In genomic region chr7:88967432-88967831, GRCh38 we compare ENCODE assay signal across 15 cellular contexts.
A peak's percentile ranks its signal among the peaks of the same experiment; 100 is the strongest.
DNase-seq lines count a peak whose midpoint lies in the region; ATAC-seq and TF ChIP-seq lines count a peak whose summit lies in the region.
"Had no signal": no experiment of that assay in that cellular context is flagged by ENCODE, and none has a peak within 500 bp of the region (broad histone marks: within the 10 kb centered on the region; RNA-seq: fewer than 3 reads in every experiment).

No MANE protein-coding gene starts in this region.

- no peak for ATAC-seq in SK-N-SH treated with all-trans-retinoic acid at 6 μM for 48 hours
- no peak for ATAC-seq in GM18520 (IDR thresholded peaks at IDR 0.05; ENCODE audit: unreplicated experiment)
- ATAC-seq: K562 had no signal

- no peaks in the 10 kb centered on the region for H3K36me3 ChIP-seq in SK-N-SH (replicated peaks in 1 of 2; ENCODE audit: control insufficient read depth in 1 of 2, insufficient read depth in 2 of 2, low read length in 1 of 2)
- no peaks in the 10 kb centered on the region; the same call in 1 of the 2 replicates for H3K36me3 ChIP-seq in SU-DHL-6 (ENCODE audit: low read length)

- peaks cover 5 to 12% of the 10 kb centered on the region in 2 experiments; a peak in 3 of 5 replicates for H3K9me3 Mint-ChIP-seq in H9
- no peaks in the 10 kb centered on the region for H3K9me3 Mint-ChIP-seq in activated naive CD8-positive, alpha-beta T cell treated with anti-CD3 and anti-CD28 coated beads for 36 hours
- no peaks in the 10 kb centered on the region for H3K9me3 Mint-ChIP-seq in activated CD4-positive, alpha-beta T cell treated with anti-CD3 and anti-CD28 coated beads, Interleukin-2, amount 10 ng/mL, durations not matched to agents 24 days and 14 days

- no peak overlapping the region for H4K8ac ChIP-seq in H9 (replicated peaks; ENCODE audit: insufficient read length, low read depth, low read length)

- H3K14ac ChIP-seq in H9 (ENCODE audit: insufficient read depth, low read length), result no peak overlapping the region

- H2BK15ac ChIP-seq in H9 (ENCODE audit: low read depth, low read length), result no peak overlapping the region

- H3K27me3 ChIP-seq in SK-N-SH (ENCODE audit: insufficient read depth) (no peaks in the 10 kb centered on the region), H9 (ENCODE audit: insufficient read depth, low read length) (no peaks in the 10 kb centered on the region), SU-DHL-6 (ENCODE audit: low read length) (no peaks in the 10 kb centered on the region)

- CTCF ChIA-PET in SK-N-SH (lab: Yijun Ruan, JAX), result interaction anchor here (1.0 kb wide), 1 partner anchor 15 kb away, joined by 3 read pairs; no protein-coding TSS in a partner anchor

- H3K4me3 ChIP-seq in SK-N-SH (ENCODE audit: low read depth in 2 of 2, low read length in 1 of 2), result no peak overlapping the region
- no peak overlapping the region for H3K4me3 ChIP-seq in SU-DHL-6 (ENCODE audit: insufficient read depth, low read length, poor library complexity, severe bottlenecking)
- H3K4me3 ChIP-seq: K562 had no signal

- H2BK5ac ChIP-seq in H9 (ENCODE audit: insufficient read length, low read length), result no peak overlapping the region

- H3K27ac ChIP-seq in SK-N-SH (ENCODE audit: low read depth in 2 of 2, low read length in 1 of 2), result no peak overlapping the region
- no peak overlapping the region for H3K27ac ChIP-seq in H9 (ENCODE audit: insufficient read length, low read depth, low read length)
- no peak overlapping the region for H3K27ac ChIP-seq in SU-DHL-6 (ENCODE audit: low read depth, low read length)

- no peak overlapping the region for H3K4me3 Mint-ChIP-seq in H9
- no peak overlapping the region for H3K4me3 Mint-ChIP-seq in activated naive CD8-positive, alpha-beta T cell treated with anti-CD3 and anti-CD28 coated beads for 36 hours
- no peak overlapping the region for H3K4me3 Mint-ChIP-seq in activated CD4-positive, alpha-beta T cell treated with anti-CD3 and anti-CD28 coated beads, Interleukin-2, amount 10 ng/mL, durations not matched to agents 24 days and 14 days
- H3K4me3 Mint-ChIP-seq: B cell; CD4-positive, alpha-beta memory T cell had no signal

- no peak overlapping the region for H2AFZ ChIP-seq in SK-N-SH (ENCODE audit: low read depth)
- H2AFZ ChIP-seq in H9 (ENCODE audit: low read length), result no peak overlapping the region
- H2AFZ ChIP-seq in SU-DHL-6 (ENCODE audit: low read depth, low read length, severe bottlenecking), result peak overlapping the region; percentile 18

- TF ChIP-seq RAD21 in SK-N-SH (IDR thresholded peaks at IDR 0.05; ENCODE audit: low read length), result no peak

- peaks cover 8 to 13% (median 10%) of the 10 kb centered on the region in 3 experiments; a peak in 6 of 7 replicates for H3K36me3 Mint-ChIP-seq in H9 (ENCODE audit: insufficient read depth in 1 of 3, low read depth in 3 of 3)
- no peaks in the 10 kb centered on the region for H3K36me3 Mint-ChIP-seq in activated naive CD8-positive, alpha-beta T cell treated with anti-CD3 and anti-CD28 coated beads for 36 hours
- H3K36me3 Mint-ChIP-seq in activated CD4-positive, alpha-beta T cell treated with anti-CD3 and anti-CD28 coated beads, Interleukin-2, amount 10 ng/mL, durations not matched to agents 24 days and 14 days (ENCODE audit: low read depth), result no peaks in the 10 kb centered on the region
- H3K36me3 Mint-ChIP-seq: CD4-positive, alpha-beta memory T cell had no signal

- H3K27me3 Mint-ChIP-seq in H9 (ENCODE audit: low read depth), result no peaks in the 10 kb centered on the region
- no peaks in the 10 kb centered on the region for H3K27me3 Mint-ChIP-seq in activated naive CD8-positive, alpha-beta T cell treated with anti-CD3 and anti-CD28 coated beads for 36 hours
- peaks cover 2% of the 10 kb centered on the region for H3K27me3 Mint-ChIP-seq in activated CD4-positive, alpha-beta T cell treated with anti-CD3 and anti-CD28 coated beads, Interleukin-2, amount 10 ng/mL, durations not matched to agents 24 days and 14 days
- H3K27me3 Mint-ChIP-seq: B cell; CD4-positive, alpha-beta memory T cell had no signal

- no peak overlapping the region for H4K5ac ChIP-seq in H9 (ENCODE audit: insufficient read length, low read depth, low read length)

- TF ChIP-seq EP300 in SK-N-SH (IDR thresholded peaks at IDR 0.05; ENCODE audit: borderline replicate concordance in 1 of 2, low read depth in 1 of 2, low read length in 1 of 2), result no peak

- no peak overlapping the region for H3T11ph ChIP-seq in H9 (ENCODE audit: low read length)

- H3K18ac ChIP-seq in H9 (ENCODE audit: insufficient read length, low read depth, low read length), result no peak overlapping the region

- H2BK20ac ChIP-seq in H9 (ENCODE audit: low read depth, low read length, poor library complexity, severe bottlenecking), result no peak overlapping the region

- intact Hi-C loops in activated CD4-positive, alpha-beta T cell treated with anti-CD3 and anti-CD28 coated beads, Interleukin-2, amount 10 ng/mL, durations not matched to agents 24 days and 14 days (cut with micrococcal nuclease), result no loop called here

- H3K9ac ChIP-seq in SK-N-SH, result no peak overlapping the region
- H3K9ac ChIP-seq in H9 (ENCODE audit: extremely low read depth, insufficient read length, low read length), result no peak overlapping the region
- no peak overlapping the region for H3K9ac ChIP-seq in SU-DHL-6 (ENCODE audit: low read length)

- H4K20me1 ChIP-seq in SK-N-SH (ENCODE audit: insufficient read depth) (no peaks in the 10 kb centered on the region), H9 (ENCODE audit: control insufficient read depth, insufficient read depth, insufficient read length) (no peaks in the 10 kb centered on the region), SU-DHL-6 (ENCODE audit: low read depth, low read length) (no peaks in the 10 kb centered on the region)

- DNase-seq in SK-N-SH (no peak), H9 (no peak), MV-4-11 (lab: John Stamatoyannopoulos, UW) (no peak)
- DNase-seq in activated naive CD8-positive, alpha-beta T cell treated with anti-CD3 and anti-CD28 coated beads for 36 hours, result no peak
- no peak for DNase-seq in activated CD4-positive, alpha-beta T cell treated with anti-CD3 and anti-CD28 coated beads, Interleukin-2, amount 10 ng/mL, durations not matched to agents 24 days and 14 days
- DNase-seq: 8988T; ACHN; C1 segment of cervical spinal cord; CD4-positive, alpha-beta memory T cell; DMS79 had no signal

- no peaks in the 10 kb centered on the region for H3K79me1 ChIP-seq in H9 (ENCODE audit: insufficient read depth, low read depth, low read length, poor library complexity, severe bottlenecking)

- no peak overlapping the region for H2BK12ac ChIP-seq in H9 (ENCODE audit: insufficient read length, low read depth, low read length)

- no peak overlapping the region for H2AK5ac ChIP-seq in H9 (ENCODE audit: insufficient read length, low read length)

- 6% methylated on average over 4 of the region's 4 CpGs for WGBS in SK-N-SH (ENCODE audit: low lambda C conversion rate)
- no CpG with 5 or more reads among the region's 4 CpGs for WGBS in H9 (ENCODE audit: extremely low coverage, insufficient read length, low lambda C conversion rate)

- H3K4ac ChIP-seq in H9 (ENCODE audit: low read depth, low read length), result no peak overlapping the region

- POLR2A ChIA-PET in SK-N-SH (lab: Yijun Ruan, JAX), result no interaction called here

- H3K79me2 ChIP-seq in SK-N-SH (ENCODE audit: insufficient read depth), result no peaks in the 10 kb centered on the region
- H3K79me2 ChIP-seq in H9 (ENCODE audit: insufficient read depth, low read length), result no peaks in the 10 kb centered on the region
- H3K79me2 ChIP-seq in SU-DHL-6 (ENCODE audit: insufficient read depth, low read length), result no peaks in the 10 kb centered on the region

- no peak overlapping the region for H3K23ac ChIP-seq in H9 (ENCODE audit: insufficient read length, low read depth, low read length)

- no peak overlapping the region for H4K91ac ChIP-seq in H9 (ENCODE audit: insufficient read length, low read depth, low read length)

- H3K56ac ChIP-seq in H9 (ENCODE audit: insufficient read length, low read depth, low read length), result no peak overlapping the region

- H3K27ac Mint-ChIP-seq in H9, result peak overlapping the region in 2 of 3 experiments; percentile 26 to 44; a peak in 4 of 7 replicates
- no peak overlapping the region for H3K27ac Mint-ChIP-seq in activated naive CD8-positive, alpha-beta T cell treated with anti-CD3 and anti-CD28 coated beads for 36 hours
- H3K27ac Mint-ChIP-seq in activated CD4-positive, alpha-beta T cell treated with anti-CD3 and anti-CD28 coated beads, Interleukin-2, amount 10 ng/mL, durations not matched to agents 24 days and 14 days, result no peak overlapping the region
- H3K27ac Mint-ChIP-seq: B cell; CD4-positive, alpha-beta memory T cell had no signal

- no peak overlapping the region for H2BK120ac ChIP-seq in H9 (ENCODE audit: low read depth, low read length, poor library complexity, severe bottlenecking)

- TF ChIP-seq CTCF in SK-N-SH (IDR thresholded peaks at IDR 0.05), result peak; percentile 35; the same call in 1 of the 2 replicates
- TF ChIP-seq CTCF in H9 (conservative IDR thresholded peaks at IDR 0.05), result no peak
- no peak for TF ChIP-seq CTCF in SU-DHL-6 (IDR thresholded peaks at IDR 0.05; ENCODE audit: insufficient read depth, low read length, poor library complexity, severe bottlenecking)

- H3F3A ChIP-seq in SK-N-SH (replicated peaks; ENCODE audit: insufficient read depth), result no peaks in the 10 kb centered on the region
- H3F3A ChIP-seq in SU-DHL-6 (ENCODE audit: insufficient read depth), result no peaks in the 10 kb centered on the region

- no peaks in the 10 kb centered on the region for H3K23me2 ChIP-seq in H9 (ENCODE audit: insufficient read length, low read depth, low read length, poor library complexity, severe bottlenecking)

- H3K9me2 ChIP-seq in SK-N-SH (no peaks in the 10 kb centered on the region), SU-DHL-6 (replicated peaks; ENCODE audit: insufficient read depth, low read length) (no peaks in the 10 kb centered on the region)

- no peaks in the 10 kb centered on the region; a peak in 1 of 4 replicates for H3K4me1 ChIP-seq in SK-N-SH (ENCODE audit: control insufficient read depth in 1 of 2, insufficient read depth in 2 of 2, low read depth in 1 of 2, low read length in 1 of 2)
- H3K4me1 ChIP-seq in H9 (ENCODE audit: insufficient read depth, low read length), result no peaks in the 10 kb centered on the region

- no peaks in the 10 kb centered on the region for H3K9me3 ChIP-seq in SK-N-SH
- H3K9me3 ChIP-seq in H9 (ENCODE audit: control insufficient read depth, low read depth, low read length), result no peaks in the 10 kb centered on the region
- H3K9me3 ChIP-seq in SU-DHL-6 (ENCODE audit: insufficient read depth, low read length), result peaks cover 6% of the 10 kb centered on the region; the same call in 1 of the 2 replicates

- peaks cover 25 to 26% of the 10 kb centered on the region in 2 experiments for H3K4me1 Mint-ChIP-seq in H9
- H3K4me1 Mint-ChIP-seq in activated naive CD8-positive, alpha-beta T cell treated with anti-CD3 and anti-CD28 coated beads for 36 hours, result no peaks in the 10 kb centered on the region
- H3K4me1 Mint-ChIP-seq in activated CD4-positive, alpha-beta T cell treated with anti-CD3 and anti-CD28 coated beads, Interleukin-2, amount 10 ng/mL, durations not matched to agents 24 days and 14 days, result no peaks in the 10 kb centered on the region
- H3K4me1 Mint-ChIP-seq: B cell; CD4-positive, alpha-beta memory T cell had no signal

- H3K4me2 ChIP-seq in SK-N-SH (no peak overlapping the region), H9 (ENCODE audit: insufficient read depth, insufficient read length, low read length) (no peak overlapping the region), SU-DHL-6 (ENCODE audit: low read depth, low read length, poor library complexity, severe bottlenecking) (no peak overlapping the region)

Comparison
In these comparisons a context has a peak if more than half of its experiments do, and no peak if none do; other contexts are left out.
1. H3K27ac Mint-ChIP-seq: peak in H9 (2 of 3); none in activated naive CD8-positive, alpha-beta T cell treated with anti-CD3 and anti-CD28 coated beads for 36 hours (single experiment) and activated CD4-positive, alpha-beta T cell treated with anti-CD3 and anti-CD28 coated beads, Interleukin-2, amount 10 ng/mL, durations not matched to agents 24 days and 14 days (single experiment).